ENCODE assay signal across 14 cellular contexts in genomic region chr20:15867899-15868298, GRCh38.
DNase-seq lines count a peak whose midpoint lies in the region; ATAC-seq and TF ChIP-seq lines count a peak whose summit lies in the region.
"Had no signal": no experiment of that assay in that cellular context is flagged by ENCODE, and none has a peak within 500 bp of the region (broad histone marks: within the 10 kb centered on the region; RNA-seq: fewer than 3 reads in every experiment).

No MANE protein-coding gene starts in this region.

- no peak overlapping the region for H3K9ac ChIP-seq in mesenchymal stem cell (ENCODE audit: low read length)

- H2BK120ac ChIP-seq in mesenchymal stem cell (ENCODE audit: low read depth, low read length), result no peak overlapping the region

- no peak overlapping the region for H4K91ac ChIP-seq in mesenchymal stem cell (ENCODE audit: low read length)

- H3K27ac ChIP-seq in 22Rv1, result no peak overlapping the region
- H3K27ac ChIP-seq in foreskin keratinocyte, result no peak overlapping the region
- no peak overlapping the region for H3K27ac ChIP-seq in mesenchymal stem cell (ENCODE audit: low read length, poor library complexity, severe bottlenecking)
- H3K27ac ChIP-seq: gastroesophageal sphincter, psoas muscle had no signal

- H2AK5ac ChIP-seq in mesenchymal stem cell (ENCODE audit: low read length, severe bottlenecking), result no peak overlapping the region

- H4K8ac ChIP-seq in mesenchymal stem cell (ENCODE audit: low read length), result no peak overlapping the region

- no peak overlapping the region for H3K4ac ChIP-seq in mesenchymal stem cell (ENCODE audit: low read depth in 1 of 2, low read length in 2 of 2)

- WGBS in mesenchymal stem cell, result 73% methylated on average over 2 of the region's 4 CpGs

- peak; percentile 23 for TF ChIP-seq CTCF in 22Rv1 (IDR thresholded peaks at IDR 0.05)
- peak; percentile 52 for TF ChIP-seq CTCF in foreskin keratinocyte (conservative IDR thresholded peaks at IDR 0.05)

- no peak overlapping the region for H2AFZ ChIP-seq in mesenchymal stem cell (ENCODE audit: low read depth, low read length)

- H2BK12ac ChIP-seq in mesenchymal stem cell (ENCODE audit: low read length in 2 of 2), result no peak overlapping the region

- no peak overlapping the region for H3K18ac ChIP-seq in mesenchymal stem cell (ENCODE audit: low read depth in 1 of 2, low read length in 2 of 2)

- no peak overlapping the region for H2BK15ac ChIP-seq in mesenchymal stem cell (ENCODE audit: low read depth, poor library complexity, severe bottlenecking)

- H3K14ac ChIP-seq in mesenchymal stem cell (ENCODE audit: low read length in 2 of 2), result no peak overlapping the region

- peaks cover 14% of the 10 kb centered on the region for H3K9me3 ChIP-seq in mesenchymal stem cell (ENCODE audit: control insufficient read depth, low read length)
- H3K9me3 ChIP-seq: gastroesophageal sphincter, psoas muscle had no signal

- H3K4me1 ChIP-seq in foreskin keratinocyte (no peaks in the 10 kb centered on the region), mesenchymal stem cell (ENCODE audit: control insufficient read depth, insufficient read depth, low read depth, low read length) (no peaks in the 10 kb centered on the region)
- H3K4me1 ChIP-seq: gastroesophageal sphincter, psoas muscle had no signal

- H3K79me1 ChIP-seq in mesenchymal stem cell (replicated peaks; ENCODE audit: low read length, poor library complexity, severe bottlenecking), result no peaks in the 10 kb centered on the region

- H3K27me3 ChIP-seq in foreskin keratinocyte, result no peaks in the 10 kb centered on the region
- H3K27me3 ChIP-seq in mesenchymal stem cell (ENCODE audit: control insufficient read depth in 1 of 2, insufficient read depth in 1 of 2, low read length in 2 of 2), result no peaks in the 10 kb centered on the region
- H3K27me3 ChIP-seq: gastroesophageal sphincter had no signal

- no peak overlapping the region for H2BK5ac ChIP-seq in mesenchymal stem cell (ENCODE audit: low read depth, low read length, poor library complexity, severe bottlenecking)

- no peak overlapping the region for H3K4me2 ChIP-seq in mesenchymal stem cell (ENCODE audit: low read length, poor library complexity, severe bottlenecking)

- no peak overlapping the region for H3K23ac ChIP-seq in mesenchymal stem cell (ENCODE audit: low read length in 2 of 2)

- H3K36me3 ChIP-seq in mesenchymal stem cell (ENCODE audit: control insufficient read depth in 1 of 2, insufficient read depth in 2 of 2, low read depth in 1 of 2, low read length in 2 of 2), result no peaks in the 10 kb centered on the region
- H3K36me3 ChIP-seq: gastroesophageal sphincter had no signal

- ATAC-seq in foreskin keratinocyte, result peak; percentile 47
- ATAC-seq: gastroesophageal sphincter, psoas muscle had no signal

- no peak overlapping the region for H3K4me3 ChIP-seq in mesenchymal stem cell (ENCODE audit: insufficient read depth in 1 of 2, low read depth in 1 of 2, low read length in 2 of 2)
- H3K4me3 ChIP-seq: gastroesophageal sphincter, psoas muscle had no signal

- DNase-seq in H4 (ENCODE audit: low spot score), result peak; percentile 18
- DNase-seq in OCI-M1 (lab: John Stamatoyannopoulos, UW), result peak; percentile 12
- DNase-seq in foreskin keratinocyte, result peak in 1 of 2 donors; percentile 13
- DNase-seq in HK-2 (ENCODE audit: unreplicated experiment), result no peak
- no peak for DNase-seq in mesenchymal stem cell
- no peak for DNase-seq in putamen (ENCODE audit: low spot score)
- no peak for DNase-seq in GM19240 (ENCODE audit: insufficient read length, low spot score)
- DNase-seq: activated naive CD4-positive, alpha-beta T cell treated with anti-CD3 and anti-CD28 coated beads, Interleukin-2, amount 50 U/mL, for 16 hours; DMS79 treated with DMSO at 0.1 percent for 48 hours; NCI-H187; psoas muscle; stimulated activated CD4-positive, alpha-beta T cell treated with anti-CD3 and anti-CD28 coated beads, Interleukin-15, amount 100 ng/mL, for 24 hours had no signal

Comparison
In these comparisons a context has a peak if more than half of its experiments do, and no peak if none do; other contexts are left out.
1. DNase-seq: peak in H4 (single experiment) and OCI-M1 (single experiment); none in HK-2 (single experiment), mesenchymal stem cell (single experiment), putamen (single experiment) and GM19240 (single experiment).